Comparison of ENCODE assay signal across 1 cellular context in genomic region chrX:138777230-138777629, GRCh38.
TF ChIP-seq lines count a peak whose summit lies in the region.

No MANE protein-coding gene starts in this region.

TF ChIP-seq in WTC11, 78 proteins besides CTCF, POLR2A, EP300 and RAD21 (continued from another document):
- TF ChIP-seq ATF1 (CRISPR knock-in tag; IDR thresholded peaks at IDR 0.05): no peak
- no peak for TF ChIP-seq IRF1 (CRISPR knock-in tag; IDR thresholded peaks at IDR 0.05)
- TF ChIP-seq ZNF232 (CRISPR knock-in tag; IDR thresholded peaks at IDR 0.05): no peak
- no peak for TF ChIP-seq ZSCAN18 (CRISPR knock-in tag; IDR thresholded peaks at IDR 0.05)
- no peak for TF ChIP-seq ARID4B (CRISPR knock-in tag; IDR thresholded peaks at IDR 0.05; ENCODE audit: borderline replicate concordance)
- no peak for TF ChIP-seq JUN (CRISPR knock-in tag; IDR thresholded peaks at IDR 0.05)
- TF ChIP-seq CDX4 (CRISPR knock-in tag; IDR thresholded peaks at IDR 0.05; ENCODE audit: borderline replicate concordance): no peak
- TF ChIP-seq ESRRA (CRISPR knock-in tag; IDR thresholded peaks at IDR 0.05; ENCODE audit: borderline replicate concordance): no peak
- no peak for TF ChIP-seq ZNF263 (CRISPR knock-in tag; IDR thresholded peaks at IDR 0.05; ENCODE audit: low read depth)
